In the genomic region with DNA sequence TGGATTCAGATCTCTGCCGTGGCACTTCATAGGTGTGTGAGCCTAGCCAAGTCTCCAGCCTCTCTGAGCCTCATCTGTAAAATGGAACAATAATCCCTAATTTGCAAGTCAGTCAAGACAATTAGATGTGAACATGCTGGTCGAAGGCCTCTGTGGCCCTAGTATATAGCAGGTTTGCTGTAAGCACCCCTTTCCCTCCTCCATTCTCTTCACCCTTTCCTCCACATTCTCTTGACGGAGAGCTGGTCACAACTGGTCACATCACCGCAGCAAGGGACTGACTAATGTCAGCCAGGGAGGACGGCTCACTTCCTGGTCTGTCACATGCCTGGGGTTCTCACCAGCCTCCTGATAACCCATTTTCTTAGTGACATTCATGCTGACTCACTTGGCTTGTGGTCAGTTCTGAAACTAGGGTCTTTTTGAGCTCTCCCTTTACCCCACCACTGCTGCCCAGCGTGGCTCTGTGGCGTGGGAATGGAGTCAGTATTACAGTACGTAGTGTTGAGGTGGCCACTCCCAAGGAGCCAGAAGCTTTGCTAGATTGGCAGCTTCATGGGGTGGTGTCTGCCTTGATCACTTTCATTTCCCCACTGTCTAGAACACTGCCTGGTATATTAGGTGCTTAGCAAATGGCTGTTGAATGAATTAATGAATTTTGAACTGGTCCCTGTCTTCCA, we compare ENCODE assay signal across 1 cellular context.
TF ChIP-seq lines count a peak whose summit lies in the region.

No MANE protein-coding gene starts in this region.

TF ChIP-seq in HCT116, 20 proteins besides CTCF, POLR2A, EP300 and RAD21 (continued from another document):
- TF ChIP-seq, protein P1, sequence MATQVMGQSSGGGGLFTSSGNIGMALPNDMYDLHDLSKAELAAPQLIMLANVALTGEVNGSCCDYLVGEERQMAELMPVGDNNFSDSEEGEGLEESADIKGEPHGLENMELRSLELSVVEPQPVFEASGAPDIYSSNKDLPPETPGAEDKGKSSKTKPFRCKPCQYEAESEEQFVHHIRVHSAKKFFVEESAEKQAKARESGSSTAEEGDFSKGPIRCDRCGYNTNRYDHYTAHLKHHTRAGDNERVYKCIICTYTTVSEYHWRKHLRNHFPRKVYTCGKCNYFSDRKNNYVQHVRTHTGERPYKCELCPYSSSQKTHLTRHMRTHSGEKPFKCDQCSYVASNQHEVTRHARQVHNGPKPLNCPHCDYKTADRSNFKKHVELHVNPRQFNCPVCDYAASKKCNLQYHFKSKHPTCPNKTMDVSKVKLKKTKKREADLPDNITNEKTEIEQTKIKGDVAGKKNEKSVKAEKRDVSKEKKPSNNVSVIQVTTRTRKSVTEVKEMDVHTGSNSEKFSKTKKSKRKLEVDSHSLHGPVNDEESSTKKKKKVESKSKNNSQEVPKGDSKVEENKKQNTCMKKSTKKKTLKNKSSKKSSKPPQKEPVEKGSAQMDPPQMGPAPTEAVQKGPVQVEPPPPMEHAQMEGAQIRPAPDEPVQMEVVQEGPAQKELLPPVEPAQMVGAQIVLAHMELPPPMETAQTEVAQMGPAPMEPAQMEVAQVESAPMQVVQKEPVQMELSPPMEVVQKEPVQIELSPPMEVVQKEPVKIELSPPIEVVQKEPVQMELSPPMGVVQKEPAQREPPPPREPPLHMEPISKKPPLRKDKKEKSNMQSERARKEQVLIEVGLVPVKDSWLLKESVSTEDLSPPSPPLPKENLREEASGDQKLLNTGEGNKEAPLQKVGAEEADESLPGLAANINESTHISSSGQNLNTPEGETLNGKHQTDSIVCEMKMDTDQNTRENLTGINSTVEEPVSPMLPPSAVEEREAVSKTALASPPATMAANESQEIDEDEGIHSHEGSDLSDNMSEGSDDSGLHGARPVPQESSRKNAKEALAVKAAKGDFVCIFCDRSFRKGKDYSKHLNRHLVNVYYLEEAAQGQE (IDR thresholded peaks at IDR 0.05; ENCODE audit: low read depth) = no peak
- no peak for TF ChIP-seq EZH2phosphoT487 (IDR thresholded peaks at IDR 0.05; ENCODE audit: borderline replicate concordance)
- TF ChIP-seq ELF1 (IDR thresholded peaks at IDR 0.05; ENCODE audit: borderline replicate concordance, low read depth) = no peak
TF ChIP-seq in HCT116: peak in this region for 0.
